10 cellular contexts compared by ENCODE assay signal in the genomic region with DNA sequence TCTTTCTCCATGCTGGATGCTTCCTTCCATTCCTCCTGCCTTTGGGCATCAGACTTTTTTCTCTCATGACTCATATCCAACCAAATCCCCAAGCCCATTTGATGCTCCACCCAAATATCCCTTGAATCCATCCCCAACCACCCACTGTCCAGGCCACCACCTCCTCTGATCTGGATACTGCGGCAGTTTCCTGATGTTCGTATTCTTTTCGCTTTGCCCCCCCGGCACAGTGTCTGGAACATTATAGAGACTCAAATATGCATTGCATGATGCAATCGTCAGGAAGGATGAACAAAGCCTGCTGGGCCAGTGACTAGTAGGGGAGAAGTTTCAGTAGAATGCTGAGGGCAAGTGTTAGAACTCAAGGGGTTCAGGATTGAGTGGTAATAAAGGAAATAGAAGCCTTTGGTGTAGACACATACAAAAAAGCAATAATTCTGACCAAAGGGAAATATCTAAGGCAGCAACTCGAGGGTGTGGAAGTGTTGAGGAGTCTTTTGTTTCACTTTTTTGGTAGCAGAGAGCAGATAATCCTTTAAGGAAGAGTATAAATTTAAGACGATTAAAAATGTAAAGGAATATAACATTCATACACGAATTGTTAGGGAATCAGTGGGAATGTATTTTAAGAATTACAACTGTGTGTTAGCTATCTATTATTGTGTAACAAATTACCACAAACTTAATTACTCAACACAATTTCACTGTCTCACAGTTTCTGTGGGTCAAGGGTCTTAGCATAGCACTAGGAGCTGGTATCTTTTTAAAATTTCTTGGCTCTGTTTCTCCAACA. TPM values are rescaled to one million over a fixed set of nuclear protein-coding genes. Genes with fewer than 3 reads are reported as not detected.
A peak's percentile ranks its signal among the peaks of the same experiment; 100 is the strongest.
DNase-seq lines count a peak whose midpoint lies in the region; ATAC-seq and TF ChIP-seq lines count a peak whose summit lies in the region.
"Had no signal": no experiment of that assay in that cellular context is flagged by ENCODE, and none has a peak within 500 bp of the region (broad histone marks: within the 10 kb centered on the region; RNA-seq: fewer than 3 reads in every experiment).

No MANE protein-coding gene starts in this region.

- 66 to 82% methylated on average over 8 of the region's 8 CpGs for whole genome bisulfite sequencing in esophagus, 2 donors

- H3K27me3 ChIP-seq in esophagus (ENCODE audit: control insufficient read depth in 1 of 2, insufficient read depth in 2 of 2, low read length in 2 of 2) = no peaks in the 10 kb centered on the region
- H3K27me3 ChIP-seq: neural progenitor cell had no signal

- ATAC-seq in SK-N-SH treated with all-trans-retinoic acid at 6 μM for 48 hours (peak; percentile 23; the same call in 2 of the 3 replicates), GM18870 (IDR thresholded peaks at IDR 0.05; ENCODE audit: unreplicated experiment) (no peak), HG03460 (IDR thresholded peaks at IDR 0.05; ENCODE audit: unreplicated experiment) (no peak)

- peak; percentile 15 for DNase-seq in stimulated activated CD4-positive, alpha-beta T cell treated with anti-CD3 and anti-CD28 coated beads, Interleukin-4, amount 100 ng/mL, for 1 hour
- no peak for DNase-seq in stimulated activated CD4-positive, alpha-beta T cell treated with anti-CD3 and anti-CD28 coated beads, Interleukin-2, amount 100 ng/mL, for 48 hours
- DNase-seq in ecto neural progenitor cell (ENCODE audit: low spot score) (no peak), HUDEP-2 (lab: John Stamatoyannopoulos, UW; ENCODE audit: unreplicated experiment in 76 of 76) (no peak)
- DNase-seq: NCI-H345 had no signal

- no peak overlapping the region for H3K4me3 ChIP-seq in esophagus (ENCODE audit: low read depth in 1 of 2, low read length in 2 of 2)
- H3K4me3 ChIP-seq: neural progenitor cell had no signal

- no peaks in the 10 kb centered on the region for H3K9me3 ChIP-seq in esophagus (ENCODE audit: control insufficient read depth in 2 of 2, insufficient read depth in 1 of 2, low read depth in 1 of 2, low read length in 1 of 2)

- peak overlapping the region; percentile 55 to 78 for H3K27ac ChIP-seq in esophagus (ENCODE audit: low read depth in 2 of 2, low read length in 1 of 2)
- H3K27ac ChIP-seq: neural progenitor cell had no signal

- no peaks in the 10 kb centered on the region for H3K4me1 ChIP-seq in esophagus (ENCODE audit: control insufficient read depth in 2 of 2, insufficient read depth in 2 of 2, low read length in 1 of 2)

- H3K36me3 ChIP-seq in esophagus (ENCODE audit: control insufficient read depth in 2 of 2, insufficient read depth in 2 of 2, low read length in 1 of 2) = peaks cover 10 to 19% of the 10 kb centered on the region in 2 donors
- H3K36me3 ChIP-seq: neural progenitor cell had no signal

TF ChIP-seq in SK-N-SH treated with all-trans-retinoic acid at 6 μM for 48 hours, 23 proteins besides CTCF, POLR2A, EP300 and RAD21:
- TF ChIP-seq ZNF70 (CRISPR knock-in tag; IDR thresholded peaks at IDR 0.05) = no peak

RNA-seq across cellular contexts. Expression of gene S100A11, which starts 7.5 kb away (rescaled TPM):
- polyA plus RNA-seq in esophagus = over 10,000 TPM in 1 of 2 donors, 1,000 to 10,000 TPM in 1; 5,583 to 11,944 TPM

RNA-seq across cellular contexts. Expression of gene S100A10, which starts 35.7 kb away (rescaled TPM):
- 1,000 to 10,000 TPM; 1,247 to 2,455 TPM for polyA plus RNA-seq in esophagus

RNA-seq across cellular contexts. Expression of gene TCHHL1, which starts 59.5 kb away (rescaled TPM):
- not detected for polyA plus RNA-seq in esophagus
